In genomic region chr20:18058661-18059467, GRCh38 we compare ENCODE assay signal across 8 cellular contexts.
DNase-seq lines count a peak whose midpoint lies in the region; ATAC-seq and FAIRE-seq lines count a peak whose summit lies in the region.

No MANE protein-coding gene starts in this region.

- H3K27ac Mint-ChIP-seq in T-helper 2 cell treated with Interferon-gamma antibody and Interleukin-4, amounts not matched to agents 5 μg/mL and 100 μg/mL, for 36 hours, result no peak overlapping the region

- no peaks in the 10 kb centered on the region for H3K9me3 ChIP-seq in iPS DF 6.9 (ENCODE audit: control insufficient read depth, insufficient read depth, low read length)

- peaks cover 7% of the 10 kb centered on the region for H3K4me1 ChIP-seq in iPS DF 6.9 (ENCODE audit: control insufficient read depth, insufficient read depth, low read length)

- ATAC-seq in stimulated activated naive CD8-positive, alpha-beta T cell treated with anti-CD3 and anti-CD28 coated beads, Interleukin-15, Interleukin-2, amounts not matched to agents 100 U/mL and 50 U/mL, for 24 hours, result peak; percentile 32
- no peak for ATAC-seq in HG02885 (IDR thresholded peaks at IDR 0.05; ENCODE audit: poor library complexity, unreplicated experiment)
- ATAC-seq in HG02840 (IDR thresholded peaks at IDR 0.05; ENCODE audit: low FRiP score, unreplicated experiment), result no peak

- peaks cover 4% of the 10 kb centered on the region for H3K4me1 Mint-ChIP-seq in T-helper 2 cell treated with Interferon-gamma antibody and Interleukin-4, amounts not matched to agents 5 μg/mL and 100 μg/mL, for 36 hours (ENCODE audit: low read depth)

- H3K36me3 Mint-ChIP-seq in T-helper 2 cell treated with Interferon-gamma antibody and Interleukin-4, amounts not matched to agents 5 μg/mL and 100 μg/mL, for 36 hours (ENCODE audit: low read depth), result no peaks in the 10 kb centered on the region

- peak overlapping the region; percentile 65 for H3K4me3 Mint-ChIP-seq in T-helper 2 cell treated with Interferon-gamma antibody and Interleukin-4, amounts not matched to agents 5 μg/mL and 100 μg/mL, for 36 hours

- H3K36me3 ChIP-seq in iPS DF 6.9 (ENCODE audit: control insufficient read depth, insufficient read depth, low read length), result no peaks in the 10 kb centered on the region

- H3K4me3 ChIP-seq in iPS DF 6.9 (ENCODE audit: low read length), result peak overlapping the region; percentile 51; the same call in 1 of the 2 replicates

- H3K27ac ChIP-seq in iPS DF 6.9 (ENCODE audit: low read length), result no peak overlapping the region

- peaks cover 8% of the 10 kb centered on the region; the same call in 1 of the 2 replicates for H3K27me3 ChIP-seq in iPS DF 6.9 (ENCODE audit: control insufficient read depth, insufficient read depth, low read length)

- peaks cover 57% of the 10 kb centered on the region for H3K27me3 Mint-ChIP-seq in T-helper 2 cell treated with Interferon-gamma antibody and Interleukin-4, amounts not matched to agents 5 μg/mL and 100 μg/mL, for 36 hours (ENCODE audit: low read depth)

- DNase-seq in T-helper 2 cell treated with Interferon-gamma antibody and Interleukin-4, amounts not matched to agents 5 μg/mL and 100 μg/mL, for 36 hours (ENCODE audit: low spot score), result no peak
- DNase-seq in T-helper 2 cell (no peak), NCI-H748 treated with DMSO at 0.1 percent for 48 hours (lab: John Stamatoyannopoulos, UW) (peak; percentile 93), iPS DF 6.9 (ENCODE audit: low read depth, low spot score) (peak; percentile 31), HTR-8/SVneo (ENCODE audit: insufficient read length, low spot score) (no peak)
- DNase-seq in stimulated activated naive CD8-positive, alpha-beta T cell treated with anti-CD3 and anti-CD28 coated beads, Interleukin-15, Interleukin-2, amounts not matched to agents 100 U/mL and 50 U/mL, for 24 hours, result no peak

- H3K9me3 Mint-ChIP-seq in T-helper 2 cell treated with Interferon-gamma antibody and Interleukin-4, amounts not matched to agents 5 μg/mL and 100 μg/mL, for 36 hours, result no peaks in the 10 kb centered on the region

- FAIRE-seq in HTR-8/SVneo (lab: Jason Lieb, UNC), result no peak

- WGBS in iPS DF 6.9 (ENCODE audit: insufficient coverage, insufficient read length), result no CpG with 5 or more reads among the region's 46 CpGs

Comparison
In these comparisons a context has a peak if more than half of its experiments do, and no peak if none do; other contexts are left out.
1. DNase-seq: peak in NCI-H748 treated with DMSO at 0.1 percent for 48 hours (single experiment) and iPS DF 6.9 (single experiment); none in T-helper 2 cell treated with Interferon-gamma antibody and Interleukin-4, amounts not matched to agents 5 μg/mL and 100 μg/mL, for 36 hours (single experiment), T-helper 2 cell (0 of 5), stimulated activated naive CD8-positive, alpha-beta T cell treated with anti-CD3 and anti-CD28 coated beads, Interleukin-15, Interleukin-2, amounts not matched to agents 100 U/mL and 50 U/mL, for 24 hours (single experiment) and HTR-8/SVneo (single experiment).